Comparison of ENCODE assay signal across 16 cellular contexts in the genomic region with DNA sequence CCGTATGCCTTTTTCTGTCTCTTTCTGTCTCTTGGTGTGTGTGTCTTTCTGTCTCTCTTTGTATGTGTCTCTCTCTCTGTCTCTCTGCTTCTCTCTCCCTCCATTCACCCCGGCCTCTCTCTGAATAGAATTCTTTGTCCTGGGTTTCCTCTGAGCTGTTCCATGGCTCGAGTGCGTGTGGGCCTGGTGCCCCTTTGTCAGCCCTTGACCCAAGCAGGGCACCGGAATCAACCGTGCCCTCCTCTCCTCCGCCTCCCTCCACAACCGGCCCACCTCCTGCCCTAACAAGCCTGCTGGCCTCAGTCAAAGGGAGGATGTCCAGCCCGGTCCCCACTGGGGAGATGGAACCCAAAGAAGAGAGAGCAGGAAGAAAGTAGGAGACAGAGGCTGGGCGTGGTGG. TPM values are rescaled to one million over a fixed set of nuclear protein-coding genes. Genes with fewer than 3 reads are reported as not detected.
DNase-seq lines count a peak whose midpoint lies in the region; ATAC-seq and TF ChIP-seq lines count a peak whose summit lies in the region.
"Had no signal": no experiment of that assay in that cellular context is flagged by ENCODE, and none has a peak within 500 bp of the region (broad histone marks: within the 10 kb centered on the region; RNA-seq: fewer than 3 reads in every experiment).

No MANE protein-coding gene starts in this region.

- TF ChIP-seq POLR2A in breast epithelium (IDR thresholded peaks at IDR 0.05) (no peak), transverse colon (IDR thresholded peaks at IDR 0.05) (no peak)

- no peak for TF ChIP-seq CTCF in MCF 10A (IDR thresholded peaks at IDR 0.05; ENCODE audit: unreplicated experiment)
- TF ChIP-seq CTCF in breast epithelium (IDR thresholded peaks at IDR 0.05): no peak
- no peak for TF ChIP-seq CTCF in coronary artery (IDR thresholded peaks at IDR 0.05)
- no peak for TF ChIP-seq CTCF in neural crest cell (conservative IDR thresholded peaks at IDR 0.05)
- TF ChIP-seq CTCF in transverse colon (IDR thresholded peaks at IDR 0.05): no peak
- no peak for TF ChIP-seq CTCF in OCI-LY7 (conservative IDR thresholded peaks at IDR 0.05; ENCODE audit: low read length)

- no peak overlapping the region for H2AFZ ChIP-seq in OCI-LY7 (ENCODE audit: low read length)

- POLR2A ChIA-PET in MCF 10A (lab: Yijun Ruan, JAX) (interaction anchor here (0.6 to 14.1 kb wide), 2 partner anchors 40 to 424 kb away, joined by 3 to 345 read pairs; a partner anchor contains a TSS), OCI-LY7 (lab: Charles Lee) (no interaction called here)

- 87% methylated on average over 10 of the region's 10 CpGs; no CpG with 5 or more reads in 1 of the 2 donors for WGBS in transverse colon (ENCODE audit: low coverage in 1 of 2), 2 donors

- no peak for TF ChIP-seq EP300 in transverse colon (IDR thresholded peaks at IDR 0.05; ENCODE audit: low read depth)

- H3K9me3 ChIP-seq in breast epithelium: no peaks in the 10 kb centered on the region
- no peaks in the 10 kb centered on the region for H3K9me3 ChIP-seq in transverse colon
- H3K9me3 ChIP-seq in OCI-LY7 (ENCODE audit: low read length): no peaks in the 10 kb centered on the region

- no peaks in the 10 kb centered on the region for H4K20me1 ChIP-seq in OCI-LY7 (ENCODE audit: insufficient read depth, low read length)

- CTCF ChIA-PET in MCF 10A (lab: Yijun Ruan, JAX): interaction anchor here (1.0 kb wide), 1 partner anchor 41 kb away, joined by 4 read pairs; no protein-coding TSS in a partner anchor
- CTCF ChIA-PET in OCI-LY7 (lab: Charles Lee; ENCODE audit: unreplicated experiment): no interaction called here

- no peak overlapping the region for H3K4me2 ChIP-seq in OCI-LY7 (ENCODE audit: low read length)

- H3K27ac ChIP-seq in breast epithelium: peak overlapping the region in 1 of 2 donors; percentile 98
- H3K27ac ChIP-seq in coronary artery: peak overlapping the region in 1 of 2 donors; percentile 91
- peak overlapping the region in 3 of 4 donors; percentile 89 to 96 (median 92) for H3K27ac ChIP-seq in transverse colon
- H3K27ac ChIP-seq in OCI-LY7 (ENCODE audit: low read depth, low read length, poor library complexity, severe bottlenecking): no peak overlapping the region

- H3K4me1 Mint-ChIP-seq in MCF 10A (ENCODE audit: insufficient read depth, unreplicated experiment): peaks cover 60% of the 10 kb centered on the region
- peaks cover 71% of the 10 kb centered on the region for H3K4me1 Mint-ChIP-seq in neural crest cell

- H3K9me3 Mint-ChIP-seq in MCF 10A (ENCODE audit: unreplicated experiment) (no peaks in the 10 kb centered on the region), neural crest cell (no peaks in the 10 kb centered on the region)

- in situ Hi-C loops in transverse colon (cut with MboI; ENCODE audit: low pct_ligation_motif_present in 1 of 4, low pct_unique_long_range_greater_than_20kb in 1 of 4, low sequenced_read_pairs in 3 of 4): no loop called here

- DNase-seq in MCF 10A (ENCODE audit: unreplicated experiment): no peak
- no peak for DNase-seq in breast epithelium (ENCODE audit: low spot score in 2 of 2)
- no peak for DNase-seq in coronary artery (ENCODE audit: low spot score)
- no peak for DNase-seq in neural crest cell (ENCODE audit: low read depth, low spot score)
- DNase-seq in transverse colon: no peak
- no peak for DNase-seq in OCI-LY7 (ENCODE audit: low spot score)
- no peak for DNase-seq in NCI-H1105 (lab: John Stamatoyannopoulos, UW)
- DNase-seq: COR-L47; H7; kidney; NCI-H2081; NCI-H748 treated with DMSO at 0.1 percent for 48 hours; stimulated activated naive CD8-positive, alpha-beta T cell treated with anti-CD3 and anti-CD28 coated beads, Interleukin-15, Interleukin-2, amounts not matched to agents 100 U/mL and 50 U/mL, for 24 hours; T1000 had no signal

- H3K27me3 Mint-ChIP-seq in MCF 10A (ENCODE audit: insufficient read depth, unreplicated experiment) (no peaks in the 10 kb centered on the region), neural crest cell (ENCODE audit: low read depth) (peaks cover 54% of the 10 kb centered on the region)

- H3K36me3 ChIP-seq in breast epithelium (no peaks in the 10 kb centered on the region), transverse colon (no peaks in the 10 kb centered on the region), OCI-LY7 (ENCODE audit: insufficient read depth, low read length) (no peaks in the 10 kb centered on the region)

- H3K36me3 Mint-ChIP-seq in MCF 10A (ENCODE audit: insufficient read depth, unreplicated experiment) (peaks cover 15% of the 10 kb centered on the region), neural crest cell (ENCODE audit: low read depth) (no peaks in the 10 kb centered on the region)

- no peak overlapping the region for H3K4me3 ChIP-seq in breast epithelium
- H3K4me3 ChIP-seq in coronary artery: peak overlapping the region; percentile 72
- no peak overlapping the region for H3K4me3 ChIP-seq in transverse colon
- H3K4me3 ChIP-seq in OCI-LY7 (ENCODE audit: low read depth, low read length, poor library complexity, severe bottlenecking): no peak overlapping the region

- peak overlapping the region; percentile 92 for H3K27ac Mint-ChIP-seq in MCF 10A (ENCODE audit: low read depth, unreplicated experiment)
- H3K27ac Mint-ChIP-seq in neural crest cell (ENCODE audit: unreplicated experiment): peak overlapping the region; percentile 45

- intact Hi-C loops in MCF 10A (cut with micrococcal nuclease) (no loop called here), breast epithelium (cut with DNase I; ENCODE audit: low total_unique reads) (no loop called here), transverse colon (cut with DNase I; ENCODE audit: low total_unique reads) (no loop called here), OCI-LY7 (cut with micrococcal nuclease; ENCODE audit: unreplicated experiment) (no loop called here)

- H3K79me2 ChIP-seq in OCI-LY7 (ENCODE audit: insufficient read depth, low read depth, low read length): no peaks in the 10 kb centered on the region

- H3K27me3 ChIP-seq in breast epithelium: no peaks in the 10 kb centered on the region
- peaks cover 29% of the 10 kb centered on the region for H3K27me3 ChIP-seq in transverse colon

- no peaks in the 10 kb centered on the region for H3K9me2 ChIP-seq in OCI-LY7 (ENCODE audit: insufficient read depth, low read length)

- BruUV-seq in MCF 10A (replicated peaks; lab: Mats Ljungman, UMichigan) (no TSS peak), OCI-LY7 (replicated peaks; lab: Mats Ljungman, UMichigan) (no TSS peak)

- no peak for ATAC-seq in HG03469 (IDR thresholded peaks at IDR 0.05; ENCODE audit: unreplicated experiment)
- ATAC-seq: sciatic nerve; stimulated activated naive CD8-positive, alpha-beta T cell treated with anti-CD3 and anti-CD28 coated beads, Interleukin-15, Interleukin-2, amounts not matched to agents 100 U/mL and 50 U/mL, for 24 hours had no signal

- H3K4me1 ChIP-seq in breast epithelium (peaks cover 3 to 8% of the 10 kb centered on the region in 2 donors), transverse colon (peaks cover 3 to 43% (median 25%) of the 10 kb centered on the region in 4 donors), OCI-LY7 (ENCODE audit: insufficient read depth, low read length, poor library complexity, severe bottlenecking) (no peaks in the 10 kb centered on the region)

- H3K4me3 Mint-ChIP-seq in MCF 10A (ENCODE audit: unreplicated experiment) (no peak overlapping the region), neural crest cell (peak overlapping the region; percentile 10)

RNA-seq across cellular contexts. Expression of a gene that starts 3.2 kb away (rescaled TPM):
- 136 and 165 TPM in 2 replicates for total RNA-seq in MCF 10A (2022)
- 10 to 100 TPM; 29.0 to 89.8 (median 36.4) TPM for total RNA-seq in breast epithelium
- 6.4 and 6.8 TPM in 2 replicates for total RNA-seq in neural crest cell
- 10 to 100 TPM; 19.7 to 52.4 (median 25.6) TPM for total RNA-seq in transverse colon
- not detected in 2 replicates for total RNA-seq in OCI-LY7 (2014; rRNA removed; shearing (Covaris generic))
- not detected in 2 replicates for total RNA-seq in OCI-LY7 (2022)

RNA-seq across cellular contexts. Expression of a gene that starts 29.2 kb away (rescaled TPM):
- not detected in 2 replicates for total RNA-seq in MCF 10A (2022)
- 1 to 10 TPM in 2 of 3 donors, under 1 TPM in 1; 0.80 to 2.0 (median 2.0) TPM for total RNA-seq in breast epithelium
- 0.39 TPM in 1 of 2 replicates, not detected in the other for total RNA-seq in neural crest cell
- 10 to 100 TPM in 2 of 4 donors, 1 to 10 TPM in 2; 4.2 to 30.7 (median 14.9) TPM for total RNA-seq in transverse colon
- total RNA-seq in OCI-LY7 (2014; rRNA removed; shearing (Covaris generic)): not detected in 2 replicates
- total RNA-seq in OCI-LY7 (2022): not detected in 2 replicates

RNA-seq across cellular contexts. Expression of a gene that starts 41.9 kb away (rescaled TPM):
- total RNA-seq in MCF 10A (2022) (179 and 204 TPM in 2 replicates), breast epithelium (100 to 1,000 TPM; 116 to 146 (median 125) TPM), neural crest cell (306 and 320 TPM in 2 replicates), transverse colon (100 to 1,000 TPM; 115 to 296 (median 145) TPM), OCI-LY7 (2022) (360 and 377 TPM in 2 replicates)
- total RNA-seq in OCI-LY7 (2014; rRNA removed; shearing (Covaris generic)): 194 and 200 TPM in 2 replicates
